8 cellular contexts compared by ENCODE assay signal in the genomic region with DNA sequence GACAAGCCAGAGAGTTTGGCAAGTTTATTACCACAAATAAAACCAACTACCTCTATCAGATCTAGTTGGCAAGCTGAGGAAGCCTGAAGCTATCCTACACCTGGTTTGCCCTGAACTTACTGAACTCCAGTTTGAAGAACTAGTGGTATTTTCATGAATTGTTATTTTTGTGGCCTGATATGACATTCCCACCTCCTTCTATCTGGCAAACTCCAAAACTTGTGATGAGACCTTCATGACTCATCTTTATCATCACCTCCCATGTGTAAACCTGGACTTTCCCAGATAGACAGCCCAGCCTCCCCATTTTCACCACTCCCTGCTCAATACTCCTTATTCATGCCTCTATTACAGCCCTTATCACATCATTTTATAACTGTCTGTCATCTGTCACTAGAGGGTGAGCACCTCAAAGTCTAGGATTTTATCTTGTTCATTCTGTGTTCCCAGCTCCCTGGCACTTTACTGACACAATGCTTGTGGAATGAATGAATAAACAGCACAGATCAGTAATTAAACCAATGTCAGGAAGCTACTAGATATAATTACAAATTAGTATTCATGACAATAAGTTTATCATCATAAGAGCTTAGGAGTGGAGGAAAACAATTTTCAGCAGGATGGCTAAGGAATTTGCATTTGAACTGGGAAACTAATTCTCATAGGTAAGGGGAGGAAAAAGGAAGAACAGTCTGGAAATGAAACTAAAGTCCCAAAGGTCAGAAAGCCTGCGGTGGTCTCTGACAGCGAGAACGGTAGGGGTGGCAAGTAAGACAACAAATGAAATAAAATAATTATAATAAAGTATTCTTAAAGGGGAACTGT. TPM values are rescaled to one million over a fixed set of nuclear protein-coding genes. Genes with fewer than 3 reads are reported as not detected.
DNase-seq lines count a peak whose midpoint lies in the region; ATAC-seq and TF ChIP-seq lines count a peak whose summit lies in the region.

No MANE protein-coding gene starts in this region.

- H2AFZ ChIP-seq in DND-41 (ENCODE audit: low read depth, low read length): peak overlapping the region; percentile 29

- peak overlapping the region; percentile 24; the same call in 1 of the 2 replicates for H3K4me2 ChIP-seq in DND-41 (ENCODE audit: insufficient read depth, low read length)

- no peak overlapping the region for H3K27ac ChIP-seq in DND-41 (ENCODE audit: low read length)
- peak overlapping the region; percentile 31 for H3K27ac ChIP-seq in neutrophil
- no peak overlapping the region for H3K27ac ChIP-seq in gastrocnemius medialis

- no peaks in the 10 kb centered on the region for H3K36me3 ChIP-seq in DND-41 (ENCODE audit: insufficient read depth, low read length)
- no peaks in the 10 kb centered on the region for H3K36me3 ChIP-seq in neutrophil
- H3K36me3 ChIP-seq in gastrocnemius medialis: no peaks in the 10 kb centered on the region

- TF ChIP-seq CTCF in DND-41 (IDR thresholded peaks at IDR 0.05; ENCODE audit: borderline replicate concordance, extremely low read depth, low read length, poor library complexity, severe bottlenecking) (no peak), choroid plexus epithelial cell (conservative IDR thresholded peaks at IDR 0.05; ENCODE audit: low read depth, low read length) (no peak), neutrophil (IDR thresholded peaks at IDR 0.05) (no peak), gastrocnemius medialis (IDR thresholded peaks at IDR 0.05 in 4 of 5, conservative IDR thresholded peaks at IDR 0.05 in 1 of 5) (no peak)

- H3K4me3 ChIP-seq in DND-41 (ENCODE audit: low read depth in 1 of 2, low read length in 2 of 2) (no peak overlapping the region), choroid plexus epithelial cell (ENCODE audit: low read depth, low read length) (peak overlapping the region; percentile 25), neutrophil (ENCODE audit: low read depth in 1 of 2, low read length in 1 of 2) (no peak overlapping the region), gastrocnemius medialis (no peak overlapping the region)

- H3K27me3 ChIP-seq in DND-41 (ENCODE audit: insufficient read depth, low read length, poor library complexity): no peaks in the 10 kb centered on the region
- no peaks in the 10 kb centered on the region for H3K27me3 ChIP-seq in neutrophil
- no peaks in the 10 kb centered on the region for H3K27me3 ChIP-seq in gastrocnemius medialis

- in situ Hi-C loops in gastrocnemius medialis (cut with MboI; ENCODE audit: low sequenced_read_pairs in 4 of 4): loop anchor here in 2 of 4 donors (5.0 to 25.0 kb wide), 2 partner anchors 221 to 231 kb away; no protein-coding TSS in a partner anchor

- no peaks in the 10 kb centered on the region for H3K9me3 ChIP-seq in DND-41 (ENCODE audit: insufficient read depth, low read length, severe bottlenecking)
- no peaks in the 10 kb centered on the region for H3K9me3 ChIP-seq in neutrophil
- no peaks in the 10 kb centered on the region for H3K9me3 ChIP-seq in gastrocnemius medialis

- peaks cover 15% of the 10 kb centered on the region; the same call in 1 of the 2 replicates for H3K4me1 ChIP-seq in DND-41 (ENCODE audit: insufficient read depth, low read length)
- no peaks in the 10 kb centered on the region for H3K4me1 ChIP-seq in neutrophil (ENCODE audit: control insufficient read depth in 1 of 2, insufficient read depth in 1 of 2, low read depth in 1 of 2, low read length in 1 of 2)
- H3K4me1 ChIP-seq in gastrocnemius medialis: no peaks in the 10 kb centered on the region

- intact Hi-C loops in gastrocnemius medialis (cut with DNase I; ENCODE audit: low total_unique reads): loop anchor here (2.0 kb wide), 1 partner anchor 229 kb away; no protein-coding TSS in a partner anchor

- DNase-seq in DND-41: no peak
- peak; percentile 88 for DNase-seq in NCI-H226
- DNase-seq in choroid plexus epithelial cell (ENCODE audit: low read depth): peak; percentile 59
- no peak for DNase-seq in DMS153 (lab: John Stamatoyannopoulos, UW)
- no peak for DNase-seq in GDM1 (lab: John Stamatoyannopoulos, UW)
- no peak for DNase-seq in gastrocnemius medialis

- peak overlapping the region; percentile 4; the same call in 1 of the 2 replicates for H3K9ac ChIP-seq in DND-41 (ENCODE audit: low read depth, low read length)

- TF ChIP-seq POLR2A in gastrocnemius medialis (IDR thresholded peaks at IDR 0.05): no peak

- H4K20me1 ChIP-seq in DND-41 (ENCODE audit: insufficient read depth, low read length): no peaks in the 10 kb centered on the region

- H3K79me2 ChIP-seq in DND-41 (ENCODE audit: insufficient read depth, low read length): no peaks in the 10 kb centered on the region

- ATAC-seq in DND-41 (ENCODE audit: insufficient read depth, low read depth): no peak
- ATAC-seq in GM19455 (IDR thresholded peaks at IDR 0.05; ENCODE audit: unreplicated experiment): no peak
- ATAC-seq in gastrocnemius medialis: no peak

RNA-seq across cellular contexts. Expression of gene TRANK1, which starts 13.2 kb away (rescaled TPM):
- 1 to 10 TPM; 2.1 to 4.6 (median 2.4) TPM for total RNA-seq in gastrocnemius medialis

RNA-seq across cellular contexts. Expression of gene EPM2AIP1, which starts 34.9 kb away (rescaled TPM):
- total RNA-seq in gastrocnemius medialis: 10 to 100 TPM in 1 of 4 donors, 1 to 10 TPM in 3; 5.3 to 10.1 (median 8.6) TPM

RNA-seq across cellular contexts. Expression of gene MLH1, which starts 35.2 kb away (rescaled TPM):
- 10 to 100 TPM; 25.2 to 52.5 (median 36.4) TPM for total RNA-seq in gastrocnemius medialis

Comparison
In these comparisons a context has a peak if more than half of its experiments do, and no peak if none do; other contexts are left out.
1. DNase-seq: peak in NCI-H226 (single experiment) and choroid plexus epithelial cell (single experiment); none in DND-41 (single experiment), DMS153 (single experiment), GDM1 (single experiment) and gastrocnemius medialis (0 of 2).